In the genomic region with DNA sequence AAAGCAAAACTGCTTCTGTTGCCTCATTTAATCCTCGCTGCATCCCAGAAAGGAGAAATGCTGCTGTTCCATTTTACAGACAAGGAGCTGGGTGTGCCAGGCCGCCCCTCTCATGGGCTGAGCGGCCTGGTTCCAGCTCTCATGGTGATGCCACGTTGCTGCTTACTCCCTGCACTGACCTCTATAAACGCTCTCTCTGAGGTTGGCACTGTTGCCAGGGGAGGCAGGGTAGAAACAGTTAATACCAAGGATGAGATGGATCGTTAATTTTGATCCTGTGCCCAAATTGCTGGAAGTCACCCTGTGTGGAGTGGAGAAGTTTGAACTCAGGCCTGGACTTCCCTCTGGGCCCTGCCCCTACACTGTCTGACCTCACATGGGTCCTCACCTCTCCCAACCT, we compare ENCODE assay signal across 17 cellular contexts. TPM values are rescaled to one million over a fixed set of nuclear protein-coding genes. Genes with fewer than 3 reads are reported as not detected.
DNase-seq lines count a peak whose midpoint lies in the region; ATAC-seq and TF ChIP-seq lines count a peak whose summit lies in the region.
"Had no signal": no experiment of that assay in that cellular context is flagged by ENCODE, and none has a peak within 500 bp of the region (broad histone marks: within the 10 kb centered on the region; RNA-seq: fewer than 3 reads in every experiment).

No MANE protein-coding gene starts in this region.

- H3K9me3 Mint-ChIP-seq in CD4-positive, alpha-beta T cell: no peaks in the 10 kb centered on the region

- H3K4me2 ChIP-seq in GM23248 (ENCODE audit: unreplicated experiment): no peak overlapping the region

- H3K4me3 Mint-ChIP-seq in CD4-positive, alpha-beta T cell: no peak overlapping the region

- TF ChIP-seq CTCF in epithelial cell of proximal tubule (conservative IDR thresholded peaks at IDR 0.05; ENCODE audit: low read depth, low read length): no peak
- no peak for TF ChIP-seq CTCF in CD4-positive, alpha-beta T cell (IDR thresholded peaks at IDR 0.05)

- peaks cover 36% of the 10 kb centered on the region for H3K36me3 ChIP-seq in GM23248 (ENCODE audit: low read depth)

- 0 out of 2 replicates have a peak overlapping the region, but pooled peaks have one; percentile 3 for H3K9ac ChIP-seq in GM23248

- H3K79me2 ChIP-seq in GM23248 (ENCODE audit: insufficient read depth): peaks cover 90% of the 10 kb centered on the region

- H3K36me3 Mint-ChIP-seq in CD4-positive, alpha-beta T cell (ENCODE audit: low read depth): no peaks in the 10 kb centered on the region

- POLR2A ChIA-PET in CD4-positive, alpha-beta T cell (lab: Charles Lee): no interaction called here

- H3K9me3 ChIP-seq in GM23248 (ENCODE audit: low read depth): no peaks in the 10 kb centered on the region
- H3K9me3 ChIP-seq in CD4-positive, alpha-beta T cell (ENCODE audit: control insufficient read depth, low read length): no peaks in the 10 kb centered on the region
- H3K9me3 ChIP-seq: Peyer's patch had no signal

- no peaks in the 10 kb centered on the region for H3K9me2 ChIP-seq in GM23248 (ENCODE audit: insufficient read depth)

- CTCF ChIA-PET in CD4-positive, alpha-beta T cell (lab: Charles Lee): no interaction called here

- H3K27me3 Mint-ChIP-seq in CD4-positive, alpha-beta T cell: no peaks in the 10 kb centered on the region

- intact Hi-C loops in CD4-positive, alpha-beta T cell (cut with DNase I, micrococcal nuclease): no loop called here

- H3K4me1 ChIP-seq in GM23248 (ENCODE audit: insufficient read depth): no peaks in the 10 kb centered on the region

- 40 to 49% methylated on average over 6 of the region's 6 CpGs for WGBS in GM23248 (ENCODE audit: low coverage in 1 of 2, low lambda C conversion rate in 2 of 2, missing lambda C conversion rate in 2 of 2), 2 experiments

- no peak overlapping the region for H2AFZ ChIP-seq in GM23248

- ATAC-seq in left lobe of liver: peak; percentile 20
- ATAC-seq in CD4-positive, alpha-beta T cell (ENCODE audit: poor library complexity): no peak
- ATAC-seq: K562, Right ventricle myocardium inferior had no signal

- H3K4me3 ChIP-seq in GM23248: no peak overlapping the region
- H3K4me3 ChIP-seq in epithelial cell of proximal tubule (ENCODE audit: low read depth, low read length): peak overlapping the region; percentile 26
- H3K4me3 ChIP-seq: K562, Peyer's patch had no signal

- no peak overlapping the region for H3K27ac Mint-ChIP-seq in CD4-positive, alpha-beta T cell

- in situ Hi-C loops in GM23248 (cut with MboI): no loop called here

- DNase-seq in GM23248 (no peak), epithelial cell of proximal tubule (ENCODE audit: low read depth) (peak; percentile 79), left lobe of liver (ENCODE audit: low spot score) (no peak), renal cortical epithelial cell (ENCODE audit: low read depth) (peak; percentile 88), iPS-NIHi7 (ENCODE audit: extremely low spot score) (no peak)
- DNase-seq in stimulated activated CD4-positive, alpha-beta T cell treated with anti-CD3 and anti-CD28 coated beads, Interleukin-4, amount 100 ng/mL, for 1 hour: no peak
- no peak for DNase-seq in CD4-positive, alpha-beta T cell
- DNase-seq: C1 segment of cervical spinal cord, DMS 273 treated with DMSO at 0.1 percent for 48 hours, GDM1, HCEC 1CT, NCI-H1105, NCI-H1694, NCI-H2081 treated with DMSO at 0.1 percent for 48 hours had no signal

- H3K27ac ChIP-seq in GM23248: 0 out of 2 replicates have a peak overlapping the region, but pooled peaks have one; percentile 18
- H3K27ac ChIP-seq in CD4-positive, alpha-beta T cell (ENCODE audit: low read depth, low read length): no peak overlapping the region

- H3K27me3 ChIP-seq in GM23248 (replicated peaks; ENCODE audit: insufficient read depth): no peaks in the 10 kb centered on the region
- no peaks in the 10 kb centered on the region for H3K27me3 ChIP-seq in CD4-positive, alpha-beta T cell (ENCODE audit: control insufficient read depth, insufficient read depth, low read length)
- H3K27me3 ChIP-seq: Peyer's patch had no signal

- no peaks in the 10 kb centered on the region for H3K4me1 Mint-ChIP-seq in CD4-positive, alpha-beta T cell (ENCODE audit: low read depth)

- peaks cover 10% of the 10 kb centered on the region; the same call in 1 of the 2 replicates for H3F3A ChIP-seq in GM23248 (ENCODE audit: insufficient read depth)

- no peaks in the 10 kb centered on the region for H4K20me1 ChIP-seq in GM23248 (ENCODE audit: insufficient read depth)

RNA-seq across cellular contexts. Expression of a gene that starts 25.6 kb away (rescaled TPM):
- 73.5 and 93.3 TPM in 2 replicates for total RNA-seq in GM23248 (2014; rRNA removed; shearing (Covaris generic))
- 101 and 102 TPM in 2 replicates for polyA plus RNA-seq in GM23248 (2016; fragmentation: Nextera tagmentation; extraction: Ambion mirVana)
- total RNA-seq in epithelial cell of proximal tubule (49.8 and 50.6 TPM in 2 replicates), left lobe of liver (35.9 TPM), renal cortical epithelial cell (27.8 and 56.9 TPM in 2 replicates)
- under 1 TPM; 0.60 to 0.64 TPM for total RNA-seq in CD4-positive, alpha-beta T cell

Comparison
In these comparisons a context has a peak if more than half of its experiments do, and no peak if none do; other contexts are left out.
1. DNase-seq: peak in epithelial cell of proximal tubule (single experiment) and renal cortical epithelial cell (single experiment); none in GM23248 (single experiment), left lobe of liver (single experiment), iPS-NIHi7 (single experiment), stimulated activated CD4-positive, alpha-beta T cell treated with anti-CD3 and anti-CD28 coated beads, Interleukin-4, amount 100 ng/mL, for 1 hour (single experiment) and CD4-positive, alpha-beta T cell (0 of 10).
2. RNA of a gene that starts 25.6 kb away (total RNA-seq): 73.5 to 93.3 TPM in GM23248, 27.8 to 56.9 TPM in renal cortical epithelial cell, 49.8 to 50.6 TPM in epithelial cell of proximal tubule and 35.9 TPM in left lobe of liver (single experiment); 0.60 to 0.64 TPM in CD4-positive, alpha-beta T cell; every median in the first group is over 10 times any median in the second.